In the genomic region with DNA sequence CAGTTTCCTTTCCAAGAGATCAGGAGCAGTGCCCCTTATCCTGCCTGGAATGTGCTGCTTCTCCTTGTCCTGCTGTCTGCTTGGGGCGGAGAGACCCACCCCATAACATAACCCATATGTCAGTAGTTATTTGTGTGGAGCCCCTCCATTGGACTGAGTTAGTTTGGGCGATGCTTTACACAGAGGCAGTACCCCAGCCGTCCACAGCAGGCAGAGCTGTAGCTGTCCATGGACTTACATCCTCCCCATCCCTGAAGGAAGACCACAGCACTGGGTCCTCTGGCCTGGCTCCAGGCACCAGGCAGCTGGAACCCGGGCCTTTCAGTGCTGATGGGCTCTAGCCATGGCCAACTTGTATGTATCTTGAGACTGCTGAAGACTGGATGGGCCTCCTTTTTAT, we compare ENCODE assay signal across 24 cellular contexts. TPM values are rescaled to one million over a fixed set of nuclear protein-coding genes. Genes with fewer than 3 reads are reported as not detected.
"Had no signal": no experiment of that assay in that cellular context is flagged by ENCODE, and none has a peak within 500 bp of the region (broad histone marks: within the 10 kb centered on the region; RNA-seq: fewer than 3 reads in every experiment).

No MANE protein-coding gene starts in this region.

- H3K9me3 Mint-ChIP-seq: activated CD4-positive, alpha-beta memory T cell treated with anti-CD3 and anti-CD28 coated beads, Interleukin-2, amount 10 ng/mL, durations not matched to agents 7 days and 5 days; activated naive CD4-positive, alpha-beta T cell treated with anti-CD3 and anti-CD28 coated beads, Interleukin-2, amount 10 ng/mL, durations not matched to agents 7 days and 5 days; nephron; type B pancreatic cell had no signal

- H3K4me1 ChIP-seq: gastrocnemius medialis, left ventricle myocardium inferior, pancreas, psoas muscle, right atrium auricular region had no signal

- H3K36me3 Mint-ChIP-seq: activated naive CD4-positive, alpha-beta T cell treated with anti-CD3 and anti-CD28 coated beads, Interleukin-2, amount 10 ng/mL, durations not matched to agents 7 days and 5 days; stimulated activated effector memory CD8-positive, alpha-beta T cell treated with anti-CD3 and anti-CD28 coated beads, Interleukin-12 subunit alpha, Interleukin-12 subunit beta, amount 100 ng/mL, for 72 hours; type B pancreatic cell had no signal

- H3K4me3 Mint-ChIP-seq: activated CD4-positive, alpha-beta memory T cell treated with anti-CD3 and anti-CD28 coated beads, Interleukin-2, amount 10 ng/mL, durations not matched to agents 7 days and 5 days; activated naive CD4-positive, alpha-beta T cell treated with anti-CD3 and anti-CD28 coated beads, Interleukin-2, amount 10 ng/mL, durations not matched to agents 7 days and 5 days; nephron; stimulated activated effector memory CD8-positive, alpha-beta T cell treated with anti-CD3 and anti-CD28 coated beads, Interleukin-12 subunit alpha, Interleukin-12 subunit beta, amount 100 ng/mL, for 72 hours; T-helper 17 cell; type B pancreatic cell had no signal

- DNase-seq: activated CD4-positive, alpha-beta memory T cell treated with anti-CD3 and anti-CD28 coated beads, Interleukin-2, amount 10 ng/mL, durations not matched to agents 7 days and 5 days; activated CD4-positive, alpha-beta T cell treated with anti-CD3 and anti-CD28 coated beads for 48 hours; activated effector memory CD4-positive, alpha-beta T cell treated with anti-CD3 and anti-CD28 coated beads, Interleukin-2, amount 50 U/mL, for 16 hours; activated naive CD4-positive, alpha-beta T cell treated with anti-CD3 and anti-CD28 coated beads, Interleukin-2, amount 10 ng/mL, durations not matched to agents 7 days and 5 days; body of pancreas; dermis blood vessel endothelial cell; effector CD8-positive, alpha-beta T cell; gastrocnemius medialis; hippocampal formation; kidney glomerular epithelial cell; left ventricle myocardium inferior; mammary epithelial cell; pancreas; psoas muscle; stimulated activated CD4-positive, alpha-beta T cell treated with anti-CD3 and anti-CD28 coated beads, Interleukin-2, amount 100 ng/mL, for 24 hours; SW 1271; T-helper 17 cell had no signal

- H3K27ac ChIP-seq: body of pancreas, gastrocnemius medialis, left ventricle myocardium inferior, neutrophil, pancreas, psoas muscle, right atrium auricular region, thoracic aorta had no signal

- ATAC-seq: body of pancreas; gastrocnemius medialis; pancreas; psoas muscle; stimulated activated effector memory CD8-positive, alpha-beta T cell treated with anti-CD3 and anti-CD28 coated beads, Interleukin-12 subunit alpha, Interleukin-12 subunit beta, amount 100 ng/mL, for 72 hours; T-helper 17 cell had no signal

- H3K36me3 ChIP-seq: gastrocnemius medialis, left ventricle myocardium inferior, neutrophil, pancreas, right atrium auricular region, thoracic aorta had no signal

- H3K9me3 ChIP-seq: body of pancreas, gastrocnemius medialis, left ventricle myocardium inferior, neutrophil, pancreas, psoas muscle, right atrium auricular region, thoracic aorta had no signal

- H3K4me1 Mint-ChIP-seq: activated CD4-positive, alpha-beta memory T cell treated with anti-CD3 and anti-CD28 coated beads, Interleukin-2, amount 10 ng/mL, durations not matched to agents 7 days and 5 days; activated naive CD4-positive, alpha-beta T cell treated with anti-CD3 and anti-CD28 coated beads, Interleukin-2, amount 10 ng/mL, durations not matched to agents 7 days and 5 days; stimulated activated effector memory CD8-positive, alpha-beta T cell treated with anti-CD3 and anti-CD28 coated beads, Interleukin-12 subunit alpha, Interleukin-12 subunit beta, amount 100 ng/mL, for 72 hours had no signal

- H3K27ac Mint-ChIP-seq: activated CD4-positive, alpha-beta memory T cell treated with anti-CD3 and anti-CD28 coated beads, Interleukin-2, amount 10 ng/mL, durations not matched to agents 7 days and 5 days; activated naive CD4-positive, alpha-beta T cell treated with anti-CD3 and anti-CD28 coated beads, Interleukin-2, amount 10 ng/mL, durations not matched to agents 7 days and 5 days; nephron; stimulated activated effector memory CD8-positive, alpha-beta T cell treated with anti-CD3 and anti-CD28 coated beads, Interleukin-12 subunit alpha, Interleukin-12 subunit beta, amount 100 ng/mL, for 72 hours; T-helper 17 cell; type B pancreatic cell had no signal

- H3K27me3 ChIP-seq: body of pancreas, gastrocnemius medialis, neutrophil, pancreas, right atrium auricular region had no signal

- H3K4me3 ChIP-seq: body of pancreas, gastrocnemius medialis, left ventricle myocardium inferior, pancreas, psoas muscle, right atrium auricular region, thoracic aorta had no signal

RNA-seq across cellular contexts. Expression of a gene that starts 20.3 kb away (rescaled TPM):
- total RNA-seq: activated CD4-positive, alpha-beta memory T cell treated with anti-CD3 and anti-CD28 coated beads, Interleukin-2, amount 10 ng/mL, durations not matched to agents 7 days and 5 days; body of pancreas; cardiac septum; dermis blood vessel endothelial cell; gastrocnemius medialis; left ventricle myocardium inferior; mammary epithelial cell; psoas muscle; right atrium auricular region; T-helper 17 cell had no signal
- polyA plus RNA-seq: mammary epithelial cell, psoas muscle had no signal

RNA-seq across cellular contexts. Expression of a gene that starts 42.0 kb away (rescaled TPM):
- total RNA-seq: activated CD4-positive, alpha-beta memory T cell treated with anti-CD3 and anti-CD28 coated beads, Interleukin-2, amount 10 ng/mL, durations not matched to agents 7 days and 5 days; body of pancreas; cardiac septum; dermis blood vessel endothelial cell; gastrocnemius medialis; left ventricle myocardium inferior; mammary epithelial cell; psoas muscle; right atrium auricular region; T-helper 17 cell had no signal
- polyA plus RNA-seq: mammary epithelial cell had no signal
